In the genomic region with DNA sequence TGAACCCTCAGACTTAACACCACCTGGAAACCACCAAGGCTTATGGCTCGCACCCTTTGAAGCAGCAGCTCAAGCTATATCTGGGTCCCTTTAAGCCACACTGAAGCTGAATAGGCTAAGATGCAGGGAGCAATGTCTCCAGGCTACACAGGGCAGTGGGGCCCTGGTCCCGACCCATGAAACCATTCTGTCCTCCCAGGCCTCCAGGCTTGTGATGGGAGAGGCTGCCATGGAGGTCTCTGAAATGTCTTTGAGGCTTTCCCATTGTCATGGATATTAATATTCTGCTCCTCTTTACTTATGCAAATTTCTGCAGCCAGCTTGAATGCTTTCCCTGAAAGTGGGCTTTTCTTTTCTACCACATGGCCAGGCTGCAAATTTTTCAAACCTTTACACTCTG, we compare ENCODE assay signal across 30 cellular contexts.
"Had no signal": no experiment of that assay in that cellular context is flagged by ENCODE, and none has a peak within 500 bp of the region (broad histone marks: within the 10 kb centered on the region; RNA-seq: fewer than 3 reads in every experiment).

No MANE protein-coding gene starts in this region.

- H3K27me3 ChIP-seq: adrenal gland, ascending aorta, body of pancreas, brain microvascular endothelial cell, breast epithelium, cardiac muscle cell had no signal

- H3K4me3 ChIP-seq: adrenal gland, ascending aorta, body of pancreas, breast epithelium, cardiac muscle cell had no signal

- H3K9me3 ChIP-seq: adrenal gland, ascending aorta, body of pancreas had no signal

- H3K36me3 ChIP-seq: adrenal gland, ascending aorta, brain microvascular endothelial cell, breast epithelium, cardiac muscle cell had no signal

- H3K27ac ChIP-seq: adrenal gland, ascending aorta, body of pancreas, brain microvascular endothelial cell, breast epithelium, cardiac muscle cell had no signal

- DNase-seq: activated effector memory CD4-positive, alpha-beta T cell treated with anti-CD3 and anti-CD28 coated beads, Interleukin-2, amount 50 U/mL, for 16 hours; activated effector memory CD4-positive, alpha-beta T cell treated with Interleukin-2 at 50 U/mL for 16 hours; activated gamma-delta T cell; activated gamma-delta T cell treated with Interleukin-2 at 50 U/mL for 16 hours; activated naive CD4-positive, alpha-beta T cell; activated naive CD4-positive, alpha-beta T cell treated with anti-CD3 and anti-CD28 coated beads for 36 hours; activated naive CD4-positive, alpha-beta T cell treated with anti-CD3 and anti-CD28 coated beads, Interleukin-2, amount 10 ng/mL, durations not matched to agents 7 days and 5 days; activated naive CD4-positive, alpha-beta T cell treated with anti-CD3 and anti-CD28 coated beads, Interleukin-2, amount 50 U/mL, for 16 hours; activated naive CD4-positive, alpha-beta T cell treated with Interleukin-2 at 50 U/mL for 16 hours; activated naive CD8-positive, alpha-beta T cell treated with anti-CD3 and anti-CD28 coated beads for 36 hours; activated naive CD8-positive, alpha-beta T cell treated with anti-CD3 and anti-CD28 coated beads, Interleukin-2, amount 10 ng/mL, durations not matched to agents 7 days and 5 days; activated naive CD8-positive, alpha-beta T cell treated with anti-CD3 and anti-CD28 coated beads, Interleukin-2, amount 50 U/mL, for 24 hours; activated T-cell treated with anti-CD3 and anti-CD28 coated beads, Interleukin-2, amount 50 U/mL, for 1 hour; activated T-cell treated with anti-CD3 and anti-CD28 coated beads, Interleukin-2, amount 50 U/mL, for 24 hours; activated T-cell treated with anti-CD3 and anti-CD28 coated beads, Interleukin-2, amount 50 U/mL, for 4 hours; activated T-cell treated with anti-CD3 and anti-CD28 coated beads, Interleukin-2, amount 50 U/mL, for 48 hours; activated T-cell treated with anti-CD3 and anti-CD28 coated beads, Interleukin-2, amount 50 U/mL, for 72 hours; adrenal gland; amniotic stem cell; amygdala; anterior cingulate cortex; aorta; body of pancreas; brain microvascular endothelial cell; caudate nucleus; central memory CD4-positive, alpha-beta T cell; cerebellar nuclear complex had no signal

- H3K4me1 ChIP-seq: adrenal gland, ascending aorta, body of pancreas, breast epithelium had no signal
